1 cellular context compared by ENCODE assay signal in genomic region chr19:45423589-45424190, GRCh38.
A peak's percentile ranks its signal among the peaks of the same experiment; 100 is the strongest.
TF ChIP-seq lines count a peak whose summit lies in the region.

ERCC1 (minus strand) TSS chr19:45423917; CDS start chr19:45423374, 543 bp downstream.

TF ChIP-seq in H1, 55 proteins besides CTCF, POLR2A, EP300 and RAD21:
- TF ChIP-seq GABPA (IDR thresholded peaks at IDR 0.05; ENCODE audit: borderline replicate concordance, insufficient read depth, low read length) (peak; percentile 81; the same call in 1 of the 2 replicates), RFX5 (IDR thresholded peaks at IDR 0.05; ENCODE audit: borderline replicate concordance, low read depth, low read length) (no peak), BRCA1 (IDR thresholded peaks at IDR 0.05; ENCODE audit: low read depth, low read length) (no peak; the same call in 1 of the 2 replicates), TEAD4 (IDR thresholded peaks at IDR 0.05; ENCODE audit: low read depth, low read length) (no peak), EGR1 (IDR thresholded peaks at IDR 0.05; ENCODE audit: borderline replicate concordance, low read depth, low read length) (peak; percentile 50; the same call in 1 of the 2 replicates), SIRT6 (IDR thresholded peaks at IDR 0.05; ENCODE audit: low read length) (no peak), CREB1 (IDR thresholded peaks at IDR 0.05) (peak; percentile 44), CBX8 (IDR thresholded peaks at IDR 0.05; ENCODE audit: borderline replicate concordance, low read depth, low read length) (no peak), ASH2L (IDR thresholded peaks at IDR 0.05; ENCODE audit: low read length) (no peak), JUND (IDR thresholded peaks at IDR 0.05; ENCODE audit: low read length) (no peak), ATF2 (IDR thresholded peaks at IDR 0.05; ENCODE audit: low read length) (peak; percentile 7; the same call in 1 of the 2 replicates), SRF (IDR thresholded peaks at IDR 0.05; ENCODE audit: low read depth, low read length) (no peak), RXRA (IDR thresholded peaks at IDR 0.05; ENCODE audit: insufficient read depth, low read depth, low read length) (no peak), CHD2 (IDR thresholded peaks at IDR 0.05; ENCODE audit: low read length) (peak; percentile 73), SAP30 (IDR thresholded peaks at IDR 0.05; ENCODE audit: insufficient read depth, insufficient replicate concordance, low read length) (no peak), RNF2 (IDR thresholded peaks at IDR 0.05; ENCODE audit: borderline replicate concordance, low read depth, low read length, missing control alignments, poor library complexity, severe bottlenecking) (no peak), JUN (IDR thresholded peaks at IDR 0.05; ENCODE audit: low read depth, low read length) (no peak), HDAC6 (IDR thresholded peaks at IDR 0.05; ENCODE audit: low read depth, low read length) (no peak), E2F6 (IDR thresholded peaks at IDR 0.05) (peak; percentile 79), SP1 (IDR thresholded peaks at IDR 0.05; ENCODE audit: low read depth, low read length) (peak; percentile 84), NRF1 (IDR thresholded peaks at IDR 0.05; ENCODE audit: low read depth, low read length) (no peak), TCF12 (IDR thresholded peaks at IDR 0.05; ENCODE audit: low read depth, low read length) (peak; percentile 91), EZH2 (IDR thresholded peaks at IDR 0.05; ENCODE audit: low read depth, low read length, severe bottlenecking) (no peak), KDM1A (IDR thresholded peaks at IDR 0.05; ENCODE audit: borderline replicate concordance, low read length) (no peak), ATF3 (IDR thresholded peaks at IDR 0.05; ENCODE audit: insufficient read depth, low read depth, low read length) (no peak), BACH1 (IDR thresholded peaks at IDR 0.05; ENCODE audit: low read length) (no peak; the same call in 1 of the 2 replicates), BCL11A (IDR thresholded peaks at IDR 0.05; ENCODE audit: low read depth in 2 of 2, low read length in 2 of 2) (no peak), USF2 (IDR thresholded peaks at IDR 0.05; ENCODE audit: low read length) (no peak), MAFK (IDR thresholded peaks at IDR 0.05; ENCODE audit: low read depth, low read length) (no peak), CEBPB (IDR thresholded peaks at IDR 0.05; ENCODE audit: low read depth, low read length) (no peak), HDAC2 (IDR thresholded peaks at IDR 0.05; ENCODE audit: borderline replicate concordance in 1 of 2, low read depth in 2 of 2, low read length in 2 of 2) (0 out of 4 replicates have a peak, but pooled peaks of 1 of the 2 experiments have one; percentile 59), NANOG (IDR thresholded peaks at IDR 0.05; ENCODE audit: insufficient read depth, low read depth, low read length, poor library complexity, severe bottlenecking) (no peak), ZNF274 (IDR thresholded peaks at IDR 0.05; ENCODE audit: borderline replicate concordance, extremely low read depth, low read length) (no peak), SP4 (IDR thresholded peaks at IDR 0.05; ENCODE audit: low read length) (peak; percentile 95), PHF8 (conservative IDR thresholded peaks at IDR 0.05; ENCODE audit: low read depth, low read length) (peak; percentile 93), CTBP2 (IDR thresholded peaks at IDR 0.05; ENCODE audit: borderline replicate concordance, insufficient read depth, insufficient read length, low read length) (no peak), KDM5A (IDR thresholded peaks at IDR 0.05; ENCODE audit: low read length) (no peak), YY1 (IDR thresholded peaks at IDR 0.05; ENCODE audit: low read depth, low read length) (0 out of 2 replicates have a peak, but pooled peaks have one; percentile 12), FOSL1 (IDR thresholded peaks at IDR 0.05; ENCODE audit: insufficient read depth, low read depth, low read length) (no peak), SUZ12 (IDR thresholded peaks at IDR 0.05; ENCODE audit: low read length) (no peak), CHD7 (IDR thresholded peaks at IDR 0.05; ENCODE audit: insufficient replicate concordance, low read length) (no peak), POU5F1 (IDR thresholded peaks at IDR 0.05; ENCODE audit: low read depth, low read length) (no peak), TAF1 (IDR thresholded peaks at IDR 0.05; ENCODE audit: low read depth, low read length) (peak; percentile 94), KDM4A (IDR thresholded peaks at IDR 0.05; ENCODE audit: low read depth, low read length, severe bottlenecking) (peak; percentile 22), SIX5 (IDR thresholded peaks at IDR 0.05; ENCODE audit: low read depth, low read length) (no peak), SP2 (IDR thresholded peaks at IDR 0.05; ENCODE audit: low read length) (peak; percentile 95), RBBP5 (IDR thresholded peaks at IDR 0.05; ENCODE audit: borderline replicate concordance, low read depth, low read length) (no peak), TAF7 (optimal IDR thresholded peaks at IDR 0.05; ENCODE audit: borderline replicate concordance, low read depth, low read length) (peak; percentile 95), TBP (IDR thresholded peaks at IDR 0.05; ENCODE audit: low read depth, low read length) (peak; percentile 91), MAX (IDR thresholded peaks at IDR 0.05) (peak; percentile 95), SIN3A (conservative IDR thresholded peaks at IDR 0.05 in 1 of 2, IDR thresholded peaks at IDR 0.05 in 1 of 2; ENCODE audit: low read depth in 1 of 2, low read length in 2 of 2) (no peak; a peak in 1 of 4 replicates), CBX5 (IDR thresholded peaks at IDR 0.05; ENCODE audit: low read depth, low read length) (no peak), POLR2AphosphoS5 (IDR thresholded peaks at IDR 0.05; ENCODE audit: low read depth, low read length) (peak; percentile 85), GTF2F1 (IDR thresholded peaks at IDR 0.05; ENCODE audit: borderline replicate concordance, low read depth, low read length) (no peak; the same call in 1 of the 2 replicates), CHD1 (IDR thresholded peaks at IDR 0.05; ENCODE audit: low read depth, low read length) (no peak)
